Comparison of ENCODE assay signal across 19 cellular contexts in the genomic region with DNA sequence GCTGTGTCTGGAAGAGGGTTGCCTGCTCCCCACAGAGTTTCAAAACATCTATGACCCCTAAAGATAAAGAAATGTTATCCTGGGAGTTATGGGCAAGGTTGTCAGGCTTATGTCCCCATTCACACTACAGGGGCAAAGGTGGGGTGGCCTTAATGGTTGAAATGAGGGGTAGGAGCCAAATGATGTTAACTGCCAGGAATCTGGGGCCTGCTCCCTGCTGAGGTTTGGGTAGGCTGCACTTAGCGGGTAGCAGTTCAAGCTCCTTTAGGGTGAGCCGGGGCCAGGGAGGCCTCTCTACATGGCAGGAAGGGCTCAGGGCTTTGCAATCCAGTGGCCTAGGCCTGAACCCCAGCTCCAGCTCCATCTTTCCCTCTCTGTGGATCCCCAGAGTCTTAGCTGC. TPM values are rescaled to one million over a fixed set of nuclear protein-coding genes. Genes with fewer than 3 reads are reported as not detected.
"Had no signal": no experiment of that assay in that cellular context is flagged by ENCODE, and none has a peak within 500 bp of the region (broad histone marks: within the 10 kb centered on the region; RNA-seq: fewer than 3 reads in every experiment).

No MANE protein-coding gene starts in this region.

- H3K4me3 Mint-ChIP-seq: activated CD4-positive, alpha-beta memory T cell treated with anti-CD3 and anti-CD28 coated beads, Interleukin-2, amount 10 ng/mL, durations not matched to agents 7 days and 5 days had no signal

- H3K27ac ChIP-seq: body of pancreas, parathyroid adenoma, tibial artery had no signal

- H3K9ac ChIP-seq: parathyroid adenoma, SK-N-SH had no signal

- H3K4me3 ChIP-seq: body of pancreas, tibial artery had no signal

- H3K9me3 ChIP-seq: body of pancreas, SK-N-SH, tibial artery had no signal

- FAIRE-seq: urothelium cell line had no signal

- DNase-seq: activated CD4-positive, alpha-beta memory T cell treated with anti-CD3 and anti-CD28 coated beads, Interleukin-2, amount 10 ng/mL, durations not matched to agents 7 days and 5 days; activated CD4-positive, alpha-beta T cell treated with anti-CD3 and anti-CD28 coated beads for 48 hours; activated CD4-positive, CD25-positive, alpha-beta regulatory T cell; body of pancreas; effector memory CD8-positive, alpha-beta T cell; hypothalamus; left colon; stimulated activated CD4-positive, alpha-beta T cell treated with anti-CD3 and anti-CD28 coated beads, Interleukin-12 subunit alpha, Interleukin-12 subunit beta, amount 100 ng/mL, for 4 hours; stimulated activated CD4-positive, alpha-beta T cell treated with anti-CD3 and anti-CD28 coated beads, Interleukin-1b, Interleukin-23, amount 100 ng/mL, for 48 hours; stimulated activated CD8-positive, alpha-beta memory T cell treated with anti-CD3 and anti-CD28 coated beads, Interleukin-4, amount 100 ng/mL, for 48 hours; stimulated activated naive CD4-positive, alpha-beta T cell; T-helper 9 cell had no signal

- ATAC-seq: body of pancreas; effector memory CD8-positive, alpha-beta T cell; left colon had no signal

- H3K36me3 ChIP-seq: tibial artery had no signal

- H3K9me3 Mint-ChIP-seq: activated CD4-positive, alpha-beta memory T cell treated with anti-CD3 and anti-CD28 coated beads, Interleukin-2, amount 10 ng/mL, durations not matched to agents 7 days and 5 days; effector memory CD8-positive, alpha-beta T cell had no signal

- H3K4me2 ChIP-seq: SK-N-SH had no signal

- H3K79me2 ChIP-seq: parathyroid adenoma had no signal

- H2AFZ ChIP-seq: parathyroid adenoma had no signal

- H3K27ac Mint-ChIP-seq: activated CD4-positive, alpha-beta memory T cell treated with anti-CD3 and anti-CD28 coated beads, Interleukin-2, amount 10 ng/mL, durations not matched to agents 7 days and 5 days; effector memory CD8-positive, alpha-beta T cell had no signal

- H3K27me3 ChIP-seq: tibial artery had no signal

RNA-seq across cellular contexts. Expression of a gene that starts 3.0 kb away (rescaled TPM):
- total RNA-seq: activated CD4-positive, alpha-beta memory T cell treated with anti-CD3 and anti-CD28 coated beads, Interleukin-2, amount 10 ng/mL, durations not matched to agents 7 days and 5 days; body of pancreas; dermis microvascular lymphatic vessel endothelial cell; glomerular endothelial cell; lung microvascular endothelial cell had no signal
